In the genomic region with DNA sequence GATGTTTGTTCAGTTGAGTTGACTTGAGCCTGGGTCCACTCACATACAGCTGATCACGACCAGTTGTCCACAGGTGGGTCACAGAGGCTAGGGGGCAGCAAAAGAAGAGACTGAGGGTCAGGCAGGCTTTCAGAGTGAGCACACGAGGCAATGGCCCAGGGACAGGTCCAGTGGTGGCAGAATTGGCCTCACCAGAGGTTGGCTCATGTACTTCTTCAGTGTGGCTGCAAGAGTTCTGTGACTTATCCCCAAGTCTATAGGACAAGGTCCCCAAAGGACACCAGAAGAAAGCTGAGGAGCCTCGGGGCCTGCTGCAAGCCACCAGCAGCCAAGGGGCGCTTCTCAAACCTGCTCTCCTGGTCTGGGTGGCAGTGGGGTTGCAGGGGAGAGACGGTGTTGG, we compare ENCODE assay signal across 11 cellular contexts.
"Had no signal": no experiment of that assay in that cellular context is flagged by ENCODE, and none has a peak within 500 bp of the region (broad histone marks: within the 10 kb centered on the region; RNA-seq: fewer than 3 reads in every experiment).

No MANE protein-coding gene starts in this region.

- H3K9ac ChIP-seq: GM23248 had no signal

- H3K36me3 ChIP-seq: HAP-1 had no signal

- H3K4me1 ChIP-seq: HAP-1 had no signal

- H3K4me3 ChIP-seq: GM23248, GM23338, HAP-1 had no signal

- ATAC-seq: GM23338, HCT116 had no signal

- H3K9me3 Mint-ChIP-seq: GM23338, H9, HFFc6 had no signal

- H3K27ac Mint-ChIP-seq: GM23338, HFFc6 had no signal

- H2AFZ ChIP-seq: GM23248, GM23338 had no signal

- H3K27ac ChIP-seq: GM23248 had no signal

- H3K4me3 Mint-ChIP-seq: GM23338, H9, HFFc6 had no signal

- FAIRE-seq: H1, H54 had no signal

- H3K4me2 ChIP-seq: GM23338 had no signal

- H3K9me3 ChIP-seq: HAP-1 had no signal

- DNase-seq: GM23248, GOT3, H7, H9, HCEC 1CT, HFFc6 had no signal
